11 cellular contexts compared by ENCODE assay signal in the genomic region with DNA sequence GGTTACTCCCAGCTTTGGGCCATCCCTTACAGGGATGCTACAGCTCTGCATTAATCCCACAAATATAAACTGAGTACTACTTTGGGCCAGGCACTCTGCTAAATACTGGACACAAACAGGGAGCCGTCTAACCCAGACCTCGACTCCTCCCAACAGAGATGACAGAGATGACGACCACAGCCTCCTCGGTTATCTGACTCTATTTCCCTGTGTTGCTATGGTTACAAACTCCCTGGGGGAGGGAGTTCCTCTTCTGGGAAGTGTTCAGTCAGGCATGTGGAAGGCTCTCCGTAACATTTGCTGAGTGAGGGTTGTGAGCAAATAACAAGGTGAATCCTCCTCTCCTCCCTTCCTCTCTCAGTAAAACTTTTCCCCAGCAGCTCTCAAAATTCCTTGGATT. TPM values are rescaled to one million over a fixed set of nuclear protein-coding genes. Genes with fewer than 3 reads are reported as not detected.
DNase-seq lines count a peak whose midpoint lies in the region; ATAC-seq, FAIRE-seq and TF ChIP-seq lines count a peak whose summit lies in the region.
"Had no signal": no experiment of that assay in that cellular context is flagged by ENCODE, and none has a peak within 500 bp of the region (broad histone marks: within the 10 kb centered on the region; RNA-seq: fewer than 3 reads in every experiment).

No MANE protein-coding gene starts in this region.

- SMC1A ChIA-PET in GM12878 (lab: Charles Lee; ENCODE audit: uncharacterized antibody, unreplicated experiment) = interaction anchor here (0.9 to 1.0 kb wide), 2 partner anchors 9 to 10 kb away, joined by 5 read pairs; no protein-coding TSS in a partner anchor

- no peaks in the 10 kb centered on the region for H3K9me3 ChIP-seq in BE2C
- H3K9me3 ChIP-seq in GM12878 (replicated peaks; ENCODE audit: control insufficient read depth, insufficient read depth, low read length) = no peaks in the 10 kb centered on the region
- H3K9me3 ChIP-seq in lower lobe of right lung = no peaks in the 10 kb centered on the region
- H3K9me3 ChIP-seq in esophagus muscularis mucosa = no peaks in the 10 kb centered on the region

- no peak for TF ChIP-seq RAD21 in GM12878 (IDR thresholded peaks at IDR 0.05; ENCODE audit: insufficient read depth, low read depth, low read length)

- H3K79me2 ChIP-seq in GM12878 (ENCODE audit: control insufficient read depth, insufficient read depth, low read length) = no peaks in the 10 kb centered on the region

- CTCF ChIA-PET in GM12878 (lab: Yijun Ruan, JAX) = no interaction called here

- intact Hi-C loops in GM12878 (cut with micrococcal nuclease; ENCODE audit: unreplicated experiment) = no loop called here
- intact Hi-C loops in lower lobe of right lung (cut with DNase I) = no loop called here
- intact Hi-C loops in esophagus muscularis mucosa (cut with DNase I) = no loop called here

- H3K4me1 ChIP-seq in BE2C (no peaks in the 10 kb centered on the region; the same call in 1 of the 2 replicates), GM12878 (ENCODE audit: control insufficient read depth, insufficient read depth, low read length) (no peaks in the 10 kb centered on the region), lower lobe of right lung (no peaks in the 10 kb centered on the region), esophagus muscularis mucosa (peaks cover 0 to 3% (median 0%) of the 10 kb centered on the region in 4 donors)

- H3K36me3 ChIP-seq in BE2C = no peaks in the 10 kb centered on the region
- H3K36me3 ChIP-seq in GM12878 (ENCODE audit: control insufficient read depth in 2 of 2, insufficient read depth in 2 of 2, low read length in 1 of 2) = no peaks in the 10 kb centered on the region
- no peaks in the 10 kb centered on the region for H3K36me3 ChIP-seq in lower lobe of right lung
- no peaks in the 10 kb centered on the region for H3K36me3 ChIP-seq in esophagus muscularis mucosa

- H3K27me3 ChIP-seq in BE2C = no peaks in the 10 kb centered on the region
- no peaks in the 10 kb centered on the region; a peak in 1 of 4 replicates for H3K27me3 ChIP-seq in GM12878 (replicated peaks in 1 of 2; ENCODE audit: control insufficient read depth in 2 of 2, insufficient read depth in 2 of 2, low read length in 1 of 2)
- H3K27me3 ChIP-seq in lower lobe of right lung (ENCODE audit: low read depth) = no peaks in the 10 kb centered on the region
- no peaks in the 10 kb centered on the region for H3K27me3 ChIP-seq in esophagus muscularis mucosa

- no peak overlapping the region for H3K4me2 ChIP-seq in GM12878 (ENCODE audit: control insufficient read depth, insufficient read depth)
- H3K4me2 ChIP-seq: KMS-11 had no signal

- no TSS peak for BruUV-seq in GM12878 (replicated peaks; lab: Mats Ljungman, UMichigan)

- in situ Hi-C loops in GM12878 (cut with MboI) = no loop called here

- no peak for ATAC-seq in GM12878
- ATAC-seq in lower lobe of right lung = peak; percentile 59 to 80
- no peak for ATAC-seq in HG03175 (IDR thresholded peaks at IDR 0.05; ENCODE audit: unreplicated experiment)
- ATAC-seq in GM19467 (IDR thresholded peaks at IDR 0.05; ENCODE audit: unreplicated experiment) = no peak

- FAIRE-seq in GM12878 (lab: Jason Lieb, UNC) = no peak

- H3K9ac ChIP-seq in GM12878 (ENCODE audit: control insufficient read depth, insufficient read depth, low read length) = no peak overlapping the region
- H3K9ac ChIP-seq: KMS-11 had no signal

- TF ChIP-seq CTCF in BE2C (IDR thresholded peaks at IDR 0.05; ENCODE audit: low read depth, low read length) (no peak), GM12878 (IDR thresholded peaks at IDR 0.05 in 2 of 3, conservative IDR thresholded peaks at IDR 0.05 in 1 of 3; ENCODE audit: control insufficient read depth in 2 of 3, extremely low read depth in 1 of 3, insufficient read depth in 1 of 3, low read depth in 3 of 3, low read length in 3 of 3) (no peak), lower lobe of right lung (IDR thresholded peaks at IDR 0.05) (no peak), esophagus muscularis mucosa (IDR thresholded peaks at IDR 0.05) (no peak)

- WGBS in GM12878 (ENCODE audit: insufficient coverage, insufficient replicate concordance, low lambda C conversion rate, missing lambda C conversion rate) = 0% methylated on average over 5 of the region's 5 CpGs
- 44% methylated on average over 5 of the region's 5 CpGs for WGBS in esophagus muscularis mucosa

- TF ChIP-seq EP300 in GM12878 (IDR thresholded peaks at IDR 0.05; ENCODE audit: borderline replicate concordance in 1 of 2, control insufficient read depth in 1 of 2, low read depth in 2 of 2, low read length in 2 of 2) = no peak
- no peak for TF ChIP-seq EP300 in esophagus muscularis mucosa (IDR thresholded peaks at IDR 0.05)

- no peak overlapping the region for H2AFZ ChIP-seq in GM12878 (ENCODE audit: control insufficient read depth, low read depth, low read length)

- no peak for TF ChIP-seq POLR2A in GM12878 (IDR thresholded peaks at IDR 0.05; ENCODE audit: low read depth, low read length)
- no peak for TF ChIP-seq POLR2A in esophagus muscularis mucosa (IDR thresholded peaks at IDR 0.05; ENCODE audit: low read depth)

- POLR2A ChIA-PET in GM12878 (lab: Charles Lee) = no interaction called here

- H3K27ac ChIP-seq in GM12878 (ENCODE audit: control insufficient read depth, insufficient read depth) = no peak overlapping the region
- no peak overlapping the region for H3K27ac ChIP-seq in lower lobe of right lung
- H3K27ac ChIP-seq in esophagus muscularis mucosa (replicated peaks in 1 of 4) = no peak overlapping the region
- H3K27ac ChIP-seq: C4-2B, KMS-11 had no signal

- peak overlapping the region; percentile 9; the same call in 1 of the 2 replicates for H3K4me3 ChIP-seq in BE2C (ENCODE audit: low read depth, low read length)
- H3K4me3 ChIP-seq in GM12878 = no peak overlapping the region
- H3K4me3 ChIP-seq in lower lobe of right lung = no peak overlapping the region
- no peak overlapping the region for H3K4me3 ChIP-seq in esophagus muscularis mucosa

- RAD21 ChIA-PET in GM12878 (lab: Charles Lee; ENCODE audit: unreplicated experiment) = no interaction called here

- DNase-seq in BE2C (peak; percentile 69), M059J (ENCODE audit: low read depth) (peak; percentile 33), GM12878 (ENCODE audit: low read depth, low spot score) (no peak), lower lobe of right lung (no peak), esophagus muscularis mucosa (ENCODE audit: extremely low spot score) (no peak), T1000 (lab: John Stamatoyannopoulos, UW) (no peak)
- DNase-seq: central memory CD4-positive, alpha-beta T cell had no signal

- no peaks in the 10 kb centered on the region for H4K20me1 ChIP-seq in GM12878 (ENCODE audit: control insufficient read depth, insufficient read depth)

TF ChIP-seq in GM12878, 131 proteins besides CTCF, POLR2A, EP300 and RAD21:
- no peak for TF ChIP-seq TCF3 (IDR thresholded peaks at IDR 0.05; ENCODE audit: borderline replicate concordance, insufficient read depth, low read depth, low read length)
- TF ChIP-seq BMI1 (IDR thresholded peaks at IDR 0.05; ENCODE audit: borderline replicate concordance) = peak; percentile 32; the same call in 1 of the 2 replicates
- TF ChIP-seq MEF2B (IDR thresholded peaks at IDR 0.05; ENCODE audit: partially characterized antibody, poor library complexity, severe bottlenecking) = no peak
- TF ChIP-seq JUNB (IDR thresholded peaks at IDR 0.05) = no peak

RNA-seq across cellular contexts. Expression of a gene that starts 6.7 kb away (rescaled TPM):
- 15.5 TPM for polyA plus RNA-seq in BE2C (2012; ENCODE audit: insufficient read depth, insufficient read length, low read depth)
- total RNA-seq in M059J (2014; rRNA removed; shearing (Covaris generic)) = 13.3 and 14.7 TPM in 2 replicates
- 49.6 and 52.0 TPM in 2 replicates for total RNA-seq in GM12878 (2013; cell fraction: nucleolus; rRNA removed)
- total RNA-seq in GM12878 (2014; rRNA removed) = 7.2 and 9.9 TPM in 2 replicates
- total RNA-seq in GM12878 (2014; rRNA removed; fragmentation: Illumina TruSeq; extraction: Trizol) = 8.6 and 9.7 TPM in 2 replicates
- 12.5 and 13.7 TPM in 2 replicates for total RNA-seq in GM12878 (2021)
- 2.1 TPM for polyA plus RNA-seq in GM12878 (2011; ENCODE audit: low read depth)
- 23.2 and 30.5 TPM in 2 replicates for polyA plus RNA-seq in GM12878 (2011; rRNA removed)
- polyA plus RNA-seq in GM12878 (2011; cell fraction: cytosol; rRNA removed) = 39.6 and 41.5 TPM in 2 replicates
- 32.7 and 36.0 TPM in 2 replicates for polyA plus RNA-seq in GM12878 (2011; cell fraction: nucleus; rRNA removed)
- polyA plus RNA-seq in GM12878 (2012) = 1.5 and 2.9 TPM in 2 replicates
- polyA plus RNA-seq in GM12878 (2014; fragmentation: Illumina TruSeq; extraction: Trizol) = 16.7 and 21.0 TPM in 2 replicates
- 10 to 100 TPM in 1 of 2 experiments, 1 to 10 TPM in 1; 3.7 to 12.0 TPM for polyA plus RNA-seq in GM12878 (2014; fragmentation: Nextera tagmentation; extraction: Ambion mirVana)
- polyA plus RNA-seq in GM12878 (2014; rRNA removed) = 15.4 and 15.6 TPM in 2 replicates
- polyA plus RNA-seq in GM12878 (2016; fragmentation: Nextera tagmentation; extraction: Ambion mirVana) = 10 to 100 TPM; 29.5 to 36.4 TPM
- 11.0 and 21.9 TPM in 2 replicates for polyA minus RNA-seq in GM12878 (2011; rRNA and poly(A)+ RNA removed)
- 12.0 and 15.0 TPM in 2 replicates for polyA minus RNA-seq in GM12878 (2011; cell fraction: cytosol; rRNA and poly(A)+ RNA removed)
- 13.4 and 19.5 TPM in 2 replicates for polyA minus RNA-seq in GM12878 (2011; cell fraction: nucleus; rRNA and poly(A)+ RNA removed)
- 49.9 TPM for total RNA-seq in lower lobe of right lung
- total RNA-seq in esophagus muscularis mucosa = 10 to 100 TPM in 1 of 4 donors, 1 to 10 TPM in 3; 8.2 to 10.8 (median 8.5) TPM

Comparison
In these comparisons a context has a peak if more than half of its experiments do, and no peak if none do; other contexts are left out.
1. DNase-seq: peak in BE2C (single experiment) and M059J (single experiment); none in GM12878 (single experiment), lower lobe of right lung (single experiment), esophagus muscularis mucosa (single experiment) and T1000 (single experiment).
2. ATAC-seq: peak in lower lobe of right lung (2 of 2); none in GM12878 (single experiment), HG03175 (single experiment) and GM19467 (single experiment).